14 cellular contexts compared by ENCODE assay signal in the genomic region with DNA sequence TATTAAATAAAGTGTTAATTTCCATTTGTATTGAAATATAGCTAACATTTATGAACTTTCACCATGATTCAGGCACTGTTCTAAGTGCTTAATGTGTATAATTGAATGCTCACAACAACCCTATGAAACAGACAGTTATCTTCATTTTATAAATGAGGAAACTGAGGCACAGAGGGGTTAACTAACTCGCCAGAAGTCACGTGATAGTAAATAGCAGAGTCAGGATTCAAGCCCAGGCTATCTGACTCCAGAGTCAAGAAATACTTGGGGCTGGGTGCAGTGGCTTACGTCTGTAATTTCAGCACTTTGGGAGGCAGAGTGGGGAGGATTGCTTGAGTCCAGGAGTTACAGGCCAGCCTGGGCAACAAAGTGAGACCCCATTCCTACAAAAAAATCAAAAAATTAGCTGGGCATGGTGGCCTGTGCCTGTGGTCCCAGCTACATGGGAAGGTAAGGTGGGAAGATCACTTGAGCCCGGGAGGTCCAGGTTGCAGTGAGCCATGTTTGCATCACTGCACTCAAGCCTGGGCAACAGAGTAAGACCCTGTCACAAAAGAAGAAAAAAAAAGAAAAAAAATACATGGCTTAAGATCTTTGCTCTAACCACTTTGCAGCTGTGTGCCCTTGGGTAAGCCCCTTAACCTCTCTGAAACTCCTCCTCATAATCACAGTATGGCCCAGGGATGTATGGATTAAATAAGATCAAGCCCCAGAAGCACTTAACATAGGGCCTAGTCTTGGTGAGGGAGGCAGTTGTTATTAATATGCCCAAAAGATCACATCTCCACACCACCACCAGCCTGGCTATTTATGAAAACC. TPM values are rescaled to one million over a fixed set of nuclear protein-coding genes. Genes with fewer than 3 reads are reported as not detected.
DNase-seq lines count a peak whose midpoint lies in the region; ATAC-seq and TF ChIP-seq lines count a peak whose summit lies in the region.
"Had no signal": no experiment of that assay in that cellular context is flagged by ENCODE, and none has a peak within 500 bp of the region (broad histone marks: within the 10 kb centered on the region; RNA-seq: fewer than 3 reads in every experiment).

No MANE protein-coding gene starts in this region.

- POLR2A ChIA-PET in PC-9 (lab: Charles Lee; ENCODE audit: unreplicated experiment), result interaction anchor here (0.5 kb wide), 1 partner anchor 29 kb away, joined by 4 read pairs; no protein-coding TSS in a partner anchor

- WGBS in sigmoid colon, 2 donors, result 64 to 77% methylated on average over 4 of the region's 4 CpGs

- H3K4me1 ChIP-seq in PC-9 (replicated peaks; ENCODE audit: insufficient read depth), result peaks cover 28% of the 10 kb centered on the region
- H3K4me1 ChIP-seq in sigmoid colon, result peaks cover 0 to 56% (median 46%) of the 10 kb centered on the region in 4 donors

- H3F3A ChIP-seq in PC-9 (ENCODE audit: insufficient read depth, low read depth), result peaks cover 34% of the 10 kb centered on the region

- no peaks in the 10 kb centered on the region for H3K9me3 ChIP-seq in PC-9 (ENCODE audit: insufficient read depth, low read depth)
- H3K9me3 ChIP-seq in sigmoid colon, result no peaks in the 10 kb centered on the region
- no peaks in the 10 kb centered on the region for H3K9me3 ChIP-seq in MG63
- H3K9me3 ChIP-seq: pancreas had no signal

- H3K79me2 ChIP-seq in PC-9 (ENCODE audit: low read depth), result no peaks in the 10 kb centered on the region

- intact Hi-C loops in PC-9 (cut with micrococcal nuclease; ENCODE audit: unreplicated experiment), result no loop called here
- intact Hi-C loops in sigmoid colon (cut with DNase I), result no loop called here

- ATAC-seq in HG02870 (IDR thresholded peaks at IDR 0.05; ENCODE audit: unreplicated experiment), result no peak
- ATAC-seq: effector memory CD8-positive, alpha-beta T cell; T-cell had no signal

- H3K27ac ChIP-seq in 22Rv1, result peak overlapping the region; percentile 8; the same call in 1 of the 2 replicates
- H3K27ac ChIP-seq in PC-9, result no peak overlapping the region
- H3K27ac ChIP-seq in epithelial cell of prostate, result peak overlapping the region; percentile 43
- H3K27ac ChIP-seq in sigmoid colon, result peak overlapping the region; percentile 19 to 53 (median 34)
- H3K27ac ChIP-seq: pancreas had no signal

- BruUV-seq in PC-9 (replicated peaks; lab: Mats Ljungman, UMichigan), result no TSS peak

- H3K27me3 ChIP-seq in PC-9 (ENCODE audit: insufficient read depth, low read depth) (no peaks in the 10 kb centered on the region), sigmoid colon (no peaks in the 10 kb centered on the region), MG63 (no peaks in the 10 kb centered on the region)
- H3K27me3 ChIP-seq: pancreas had no signal

- CTCF ChIA-PET in PC-9 (lab: Charles Lee), result interaction anchor here (0.6 kb wide), 3 partner anchors 10 to 116 kb away, joined by 3 to 7 read pairs (median 4); no protein-coding TSS in a partner anchor

- no peak overlapping the region for H2AFZ ChIP-seq in PC-9

- no peaks in the 10 kb centered on the region for H3K9me2 ChIP-seq in PC-9 (ENCODE audit: insufficient read depth)

- no peak for TF ChIP-seq POLR2A in sigmoid colon (IDR thresholded peaks at IDR 0.05)

- H3K36me3 ChIP-seq in PC-9 (ENCODE audit: low read depth) (no peaks in the 10 kb centered on the region), sigmoid colon (peaks cover 0 to 13% (median 2%) of the 10 kb centered on the region in 4 donors), MG63 (no peaks in the 10 kb centered on the region)
- H3K36me3 ChIP-seq: pancreas had no signal

- peak overlapping the region; percentile 42; the same call in 1 of the 2 replicates for H3K4me2 ChIP-seq in PC-9

- no peak for TF ChIP-seq EP300 in sigmoid colon (IDR thresholded peaks at IDR 0.05)

- DNase-seq in PC-9, result no peak
- DNase-seq in epithelial cell of prostate (ENCODE audit: low read depth, low spot score), result no peak
- DNase-seq in sigmoid colon, result no peak
- no peak for DNase-seq in MG63
- DNase-seq in stimulated activated CD4-positive, alpha-beta T cell treated with anti-CD3 and anti-CD28 coated beads, Interleukin-4, amount 100 ng/mL, for 1 hour, result no peak
- DNase-seq in OCI-M2 (lab: John Stamatoyannopoulos, UW; ENCODE audit: unreplicated experiment), result no peak
- DNase-seq: DMS 273 treated with DMSO at 0.1 percent for 48 hours; effector memory CD8-positive, alpha-beta T cell; NCI-H2081 treated with DMSO at 0.1 percent for 48 hours; substantia nigra; T-cell had no signal

- no peaks in the 10 kb centered on the region for H4K20me1 ChIP-seq in PC-9 (ENCODE audit: insufficient read depth)

- no peak overlapping the region for H3K4me3 ChIP-seq in PC-9
- H3K4me3 ChIP-seq in sigmoid colon, result no peak overlapping the region
- no peak overlapping the region for H3K4me3 ChIP-seq in MG63
- H3K4me3 ChIP-seq: pancreas had no signal

- TF ChIP-seq CTCF in 22Rv1 (IDR thresholded peaks at IDR 0.05) (no peak), PC-9 (conservative IDR thresholded peaks at IDR 0.05) (no peak), sigmoid colon (IDR thresholded peaks at IDR 0.05) (no peak)

RNA-seq across cellular contexts. Expression of a gene that starts 29.0 kb away (rescaled TPM):
- total RNA-seq in PC-9 (2021) (66.2 and 101 TPM in 2 replicates), sigmoid colon (100 to 1,000 TPM; 111 to 240 (median 188) TPM)
- polyA plus RNA-seq in sigmoid colon, result 10 to 100 TPM; 23.4 to 65.2 (median 26.4) TPM
- total RNA-seq in MG63 (2014; rRNA removed; shearing (Covaris generic); ENCODE audit: low replicate concordance), result 46.4 and 76.4 TPM in 2 replicates
